Comparison of ENCODE assay signal across 39 cellular contexts in the genomic region with DNA sequence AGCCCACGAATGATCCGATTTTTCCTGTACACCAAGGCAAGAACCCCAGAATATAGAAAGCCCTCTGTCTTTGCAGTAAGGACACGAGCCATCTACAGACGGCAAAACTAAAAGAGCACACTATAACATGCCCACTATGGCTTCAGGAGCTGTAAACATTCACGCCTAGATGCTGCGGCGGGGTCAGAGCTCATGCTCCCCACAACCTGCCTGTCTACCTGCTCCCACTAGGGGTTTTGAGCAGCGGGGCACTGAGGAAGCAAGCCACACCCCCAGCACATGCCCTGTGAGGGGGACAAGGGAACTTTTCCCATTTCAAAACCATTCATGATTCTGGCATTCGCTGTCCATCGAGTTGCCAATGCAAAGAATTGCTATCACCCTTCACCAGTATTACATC.
"Had no signal": no experiment of that assay in that cellular context is flagged by ENCODE, and none has a peak within 500 bp of the region (broad histone marks: within the 10 kb centered on the region; RNA-seq: fewer than 3 reads in every experiment).

No MANE protein-coding gene starts in this region.

- ATAC-seq: activated naive CD4-positive, alpha-beta T cell treated with anti-CD3 and anti-CD28 coated beads, Interleukin-2, amount 50 U/mL, for 72 hours; activated naive CD8-positive, alpha-beta T cell treated with anti-CD3 and anti-CD28 coated beads, Interleukin-2, amount 50 U/mL, for 24 hours; activated T-cell treated with anti-CD3 and anti-CD28 coated beads, Interleukin-2, amount 50 U/mL, for 4 hours; activated T-cell treated with anti-CD3 and anti-CD28 coated beads, Interleukin-2, amount 50 U/mL, for 72 hours; activated T-helper 17 cell treated with anti-CD3 and anti-CD28 coated beads, Interleukin-2, amount 50 U/mL, for 72 hours; body of pancreas had no signal

- FAIRE-seq: astrocyte, bronchial epithelial cell had no signal

- H3K4me1 ChIP-seq: adrenal gland, ascending aorta, body of pancreas, breast epithelium had no signal

- H3K4me3 Mint-ChIP-seq: activated naive CD4-positive, alpha-beta T cell treated with anti-CD3 and anti-CD28 coated beads for 36 hours; activated naive CD4-positive, alpha-beta T cell treated with anti-CD3 and anti-CD28 coated beads, Interleukin-2, amount 10 ng/mL, durations not matched to agents 7 days and 5 days; activated naive CD4-positive, alpha-beta T cell treated with anti-CD3 and anti-CD28 coated beads, Interleukin-2, amount 50 U/mL, for 24 hours; activated naive CD8-positive, alpha-beta T cell; activated naive CD8-positive, alpha-beta T cell treated with anti-CD3 and anti-CD28 coated beads for 36 hours; activated naive CD8-positive, alpha-beta T cell treated with anti-CD3 and anti-CD28 coated beads, Interleukin-2, amount 10 ng/mL, durations not matched to agents 7 days and 5 days; activated naive CD8-positive, alpha-beta T cell treated with anti-CD3 and anti-CD28 coated beads, Interleukin-2, amount 50 U/mL, for 24 hours; activated T-cell treated with anti-CD3 and anti-CD28 coated beads, Interleukin-2, amount 50 U/mL, for 24 hours; activated T-cell treated with anti-CD3 and anti-CD28 coated beads, Interleukin-2, amount 50 U/mL, for 4 hours; activated T-cell treated with anti-CD3 and anti-CD28 coated beads, Interleukin-2, amount 50 U/mL, for 72 hours; activated T-helper 1 cell treated with anti-CD3 and anti-CD28 coated beads, Interleukin-12 subunit alpha, Interleukin-12 subunit beta, Interleukin-2, Interleukin-4 antibody, amounts not matched to agents 30 ng/mL and 10 ng/mL and 1 ng/mL, durations not matched to agents 14 hours and 24 hours and 36 hours; activated T-helper 17 cell treated with anti-CD3 and anti-CD28 coated beads, Interleukin-2, amount 50 U/mL, for 72 hours; brain; central memory CD8-positive, alpha-beta T cell had no signal

- H3K27ac ChIP-seq: adrenal gland, ascending aorta, body of pancreas, brain microvascular endothelial cell, breast epithelium, cardiac muscle cell had no signal

- H3K9me3 ChIP-seq: adrenal gland, body of pancreas, breast epithelium had no signal

- H3K36me3 Mint-ChIP-seq: activated naive CD4-positive, alpha-beta T cell treated with anti-CD3 and anti-CD28 coated beads, Interleukin-2, amount 10 ng/mL, durations not matched to agents 7 days and 5 days; activated naive CD4-positive, alpha-beta T cell treated with anti-CD3 and anti-CD28 coated beads, Interleukin-2, amount 50 U/mL, for 24 hours; activated naive CD4-positive, alpha-beta T cell treated with anti-CD3 and anti-CD28 coated beads, Interleukin-2, amount 50 U/mL, for 72 hours; activated naive CD8-positive, alpha-beta T cell; activated naive CD8-positive, alpha-beta T cell treated with anti-CD3 and anti-CD28 coated beads for 36 hours; activated naive CD8-positive, alpha-beta T cell treated with anti-CD3 and anti-CD28 coated beads, Interleukin-2, amount 10 ng/mL, durations not matched to agents 7 days and 5 days; brain had no signal

- DNase-seq: activated effector memory CD4-positive, alpha-beta T cell treated with anti-CD3 and anti-CD28 coated beads, Interleukin-2, amount 50 U/mL, for 16 hours; activated effector memory CD4-positive, alpha-beta T cell treated with Interleukin-2 at 50 U/mL for 16 hours; activated gamma-delta T cell; activated gamma-delta T cell treated with Interleukin-2 at 50 U/mL for 16 hours; activated naive CD4-positive, alpha-beta T cell; activated naive CD4-positive, alpha-beta T cell treated with anti-CD3 and anti-CD28 coated beads for 36 hours; activated naive CD4-positive, alpha-beta T cell treated with anti-CD3 and anti-CD28 coated beads, Interleukin-2, amount 10 ng/mL, durations not matched to agents 7 days and 5 days; activated naive CD4-positive, alpha-beta T cell treated with anti-CD3 and anti-CD28 coated beads, Interleukin-2, amount 50 U/mL, for 16 hours; activated naive CD4-positive, alpha-beta T cell treated with Interleukin-2 at 50 U/mL for 16 hours; activated naive CD8-positive, alpha-beta T cell treated with anti-CD3 and anti-CD28 coated beads for 36 hours; activated naive CD8-positive, alpha-beta T cell treated with anti-CD3 and anti-CD28 coated beads, Interleukin-2, amount 10 ng/mL, durations not matched to agents 7 days and 5 days; activated naive CD8-positive, alpha-beta T cell treated with anti-CD3 and anti-CD28 coated beads, Interleukin-2, amount 50 U/mL, for 24 hours; activated T-cell treated with anti-CD3 and anti-CD28 coated beads, Interleukin-2, amount 50 U/mL, for 24 hours; activated T-cell treated with anti-CD3 and anti-CD28 coated beads, Interleukin-2, amount 50 U/mL, for 4 hours; activated T-cell treated with anti-CD3 and anti-CD28 coated beads, Interleukin-2, amount 50 U/mL, for 48 hours; activated T-cell treated with anti-CD3 and anti-CD28 coated beads, Interleukin-2, amount 50 U/mL, for 72 hours; adrenal gland; amniotic stem cell; amygdala; anterior cingulate cortex; aorta; body of pancreas; brain microvascular endothelial cell; caudate nucleus; central memory CD4-positive, alpha-beta T cell; cerebellar nuclear complex had no signal

- H3K27me3 Mint-ChIP-seq: activated naive CD4-positive, alpha-beta T cell treated with anti-CD3 and anti-CD28 coated beads, Interleukin-2, amount 10 ng/mL, durations not matched to agents 7 days and 5 days; activated naive CD4-positive, alpha-beta T cell treated with anti-CD3 and anti-CD28 coated beads, Interleukin-2, amount 50 U/mL, for 24 hours; activated naive CD8-positive, alpha-beta T cell treated with anti-CD3 and anti-CD28 coated beads for 36 hours; activated naive CD8-positive, alpha-beta T cell treated with anti-CD3 and anti-CD28 coated beads, Interleukin-2, amount 50 U/mL, for 24 hours; activated T-helper 17 cell treated with anti-CD3 and anti-CD28 coated beads, Interleukin-2, amount 50 U/mL, for 72 hours; brain had no signal

- H3K27ac Mint-ChIP-seq: activated naive CD4-positive, alpha-beta T cell treated with anti-CD3 and anti-CD28 coated beads for 36 hours; activated naive CD4-positive, alpha-beta T cell treated with anti-CD3 and anti-CD28 coated beads, Interleukin-2, amount 10 ng/mL, durations not matched to agents 7 days and 5 days; activated naive CD4-positive, alpha-beta T cell treated with anti-CD3 and anti-CD28 coated beads, Interleukin-2, amount 50 U/mL, for 24 hours; activated naive CD4-positive, alpha-beta T cell treated with anti-CD3 and anti-CD28 coated beads, Interleukin-2, amount 50 U/mL, for 72 hours; activated naive CD8-positive, alpha-beta T cell; activated naive CD8-positive, alpha-beta T cell treated with anti-CD3 and anti-CD28 coated beads for 36 hours; activated naive CD8-positive, alpha-beta T cell treated with anti-CD3 and anti-CD28 coated beads, Interleukin-2, amount 10 ng/mL, durations not matched to agents 7 days and 5 days; activated naive CD8-positive, alpha-beta T cell treated with anti-CD3 and anti-CD28 coated beads, Interleukin-2, amount 50 U/mL, for 24 hours; activated T-cell treated with anti-CD3 and anti-CD28 coated beads, Interleukin-2, amount 50 U/mL, for 24 hours; activated T-cell treated with anti-CD3 and anti-CD28 coated beads, Interleukin-2, amount 50 U/mL, for 72 hours; activated T-helper 1 cell treated with anti-CD3 and anti-CD28 coated beads, Interleukin-12 subunit alpha, Interleukin-12 subunit beta, Interleukin-2, Interleukin-4 antibody, amounts not matched to agents 30 ng/mL and 10 ng/mL and 1 ng/mL, durations not matched to agents 14 hours and 24 hours and 36 hours; activated T-helper 17 cell treated with anti-CD3 and anti-CD28 coated beads, Interleukin-2, amount 50 U/mL, for 72 hours; activated T-helper 2 cell treated with anti-CD3 and anti-CD28 coated beads, Interferon-gamma antibody, Interleukin-2, Interleukin-4, amounts not matched to agents 10 μg/mL and 5 μg/mL and 100 μg/mL, durations not matched to agents 14 hours and 24 hours and 36 hours; brain had no signal

- H3K36me3 ChIP-seq: adrenal gland, ascending aorta, brain microvascular endothelial cell, breast epithelium, cardiac muscle cell had no signal

- H3K4me1 Mint-ChIP-seq: activated naive CD4-positive, alpha-beta T cell treated with anti-CD3 and anti-CD28 coated beads, Interleukin-2, amount 10 ng/mL, durations not matched to agents 7 days and 5 days; activated naive CD4-positive, alpha-beta T cell treated with anti-CD3 and anti-CD28 coated beads, Interleukin-2, amount 50 U/mL, for 24 hours; activated naive CD8-positive, alpha-beta T cell treated with anti-CD3 and anti-CD28 coated beads for 36 hours; activated naive CD8-positive, alpha-beta T cell treated with anti-CD3 and anti-CD28 coated beads, Interleukin-2, amount 10 ng/mL, durations not matched to agents 7 days and 5 days; activated naive CD8-positive, alpha-beta T cell treated with anti-CD3 and anti-CD28 coated beads, Interleukin-2, amount 50 U/mL, for 24 hours; activated T-helper 17 cell treated with anti-CD3 and anti-CD28 coated beads, Interleukin-2, amount 50 U/mL, for 72 hours; central memory CD8-positive, alpha-beta T cell had no signal

- H3K27me3 ChIP-seq: adrenal gland, ascending aorta, body of pancreas, brain microvascular endothelial cell, breast epithelium, cardiac muscle cell had no signal

- H3K4me3 ChIP-seq: adrenal gland, ascending aorta, body of pancreas, breast epithelium, cardiac muscle cell had no signal

- H3K9me3 Mint-ChIP-seq: activated naive CD4-positive, alpha-beta T cell treated with anti-CD3 and anti-CD28 coated beads for 36 hours; activated naive CD4-positive, alpha-beta T cell treated with anti-CD3 and anti-CD28 coated beads, Interleukin-2, amount 10 ng/mL, durations not matched to agents 7 days and 5 days; activated naive CD4-positive, alpha-beta T cell treated with anti-CD3 and anti-CD28 coated beads, Interleukin-2, amount 50 U/mL, for 24 hours; activated naive CD4-positive, alpha-beta T cell treated with anti-CD3 and anti-CD28 coated beads, Interleukin-2, amount 50 U/mL, for 72 hours; activated naive CD8-positive, alpha-beta T cell treated with anti-CD3 and anti-CD28 coated beads for 36 hours; activated naive CD8-positive, alpha-beta T cell treated with anti-CD3 and anti-CD28 coated beads, Interleukin-2, amount 10 ng/mL, durations not matched to agents 7 days and 5 days; activated naive CD8-positive, alpha-beta T cell treated with anti-CD3 and anti-CD28 coated beads, Interleukin-2, amount 50 U/mL, for 24 hours; activated T-cell treated with anti-CD3 and anti-CD28 coated beads, Interleukin-2, amount 50 U/mL, for 72 hours; activated T-helper 1 cell treated with anti-CD3 and anti-CD28 coated beads, Interleukin-12 subunit alpha, Interleukin-12 subunit beta, Interleukin-2, Interleukin-4 antibody, amounts not matched to agents 30 ng/mL and 10 ng/mL and 1 ng/mL, durations not matched to agents 14 hours and 24 hours and 36 hours; activated T-helper 2 cell treated with anti-CD3 and anti-CD28 coated beads, Interferon-gamma antibody, Interleukin-2, Interleukin-4, amounts not matched to agents 10 μg/mL and 5 μg/mL and 100 μg/mL, durations not matched to agents 14 hours and 24 hours and 36 hours; central memory CD8-positive, alpha-beta T cell had no signal
